ENCODE assay signal across 9 cellular contexts in genomic region chr7:74290999-74291441, GRCh38. TPM values are rescaled to one million over a fixed set of nuclear protein-coding genes. Genes with fewer than 3 reads are reported as not detected.
A peak's percentile ranks its signal among the peaks of the same experiment; 100 is the strongest.
DNase-seq lines count a peak whose midpoint lies in the region; ATAC-seq and TF ChIP-seq lines count a peak whose summit lies in the region.
"Had no signal": no experiment of that assay in that cellular context is flagged by ENCODE, and none has a peak within 500 bp of the region (broad histone marks: within the 10 kb centered on the region; RNA-seq: fewer than 3 reads in every experiment).

No MANE protein-coding gene starts in this region.

- POLR2A ChIA-PET in activated CD4-positive, alpha-beta memory T cell treated with anti-CD3 and anti-CD28 coated beads for 36 hours (lab: Charles Lee), result no interaction called here

- H3K9me3 ChIP-seq in DOHH2 (ENCODE audit: control insufficient read depth, insufficient read depth, low read length), result no peaks in the 10 kb centered on the region
- H3K9me3 ChIP-seq in neuron (ENCODE audit: low read length), result no peaks in the 10 kb centered on the region

- H3K36me3 ChIP-seq in DOHH2 (ENCODE audit: control insufficient read depth, low read length), result no peaks in the 10 kb centered on the region
- peaks cover 1% of the 10 kb centered on the region for H3K36me3 ChIP-seq in neuron (ENCODE audit: insufficient read depth, low read length)

- no peak overlapping the region for H2AFZ ChIP-seq in neuron (ENCODE audit: low read depth, low read length)

- peaks cover 14% of the 10 kb centered on the region for H3K27me3 Mint-ChIP-seq in activated CD4-positive, alpha-beta memory T cell treated with anti-CD3 and anti-CD28 coated beads for 36 hours

- peak overlapping the region; percentile 90 for H3K4me2 ChIP-seq in DOHH2 (ENCODE audit: low read length)

- no peak overlapping the region for H3K4me3 Mint-ChIP-seq in activated CD4-positive, alpha-beta memory T cell treated with anti-CD3 and anti-CD28 coated beads for 36 hours

- no peaks in the 10 kb centered on the region for H3K36me3 Mint-ChIP-seq in activated CD4-positive, alpha-beta memory T cell treated with anti-CD3 and anti-CD28 coated beads for 36 hours

- CTCF ChIA-PET in activated CD4-positive, alpha-beta memory T cell treated with anti-CD3 and anti-CD28 coated beads for 36 hours (lab: Charles Lee), result interaction anchor here (0.6 to 3.9 kb wide), 2 partner anchors 15 to 110 kb away, joined by 3 to 21 read pairs; no protein-coding TSS in a partner anchor

- H3K9me3 Mint-ChIP-seq in activated CD4-positive, alpha-beta memory T cell treated with anti-CD3 and anti-CD28 coated beads for 36 hours, result no peaks in the 10 kb centered on the region

- H3K4me1 Mint-ChIP-seq in activated CD4-positive, alpha-beta memory T cell treated with anti-CD3 and anti-CD28 coated beads for 36 hours (ENCODE audit: low read depth), result peaks cover 16% of the 10 kb centered on the region

- intact Hi-C loops in dorsolateral prefrontal cortex (cut with DNase I), result loop anchor here (2.0 to 5.0 kb wide), 3 partner anchors 36 to 81 kb away; partner anchors contain the start of gene RFC2 (in 1 of the 2)
- intact Hi-C loops in activated CD4-positive, alpha-beta memory T cell treated with anti-CD3 and anti-CD28 coated beads for 36 hours (cut with micrococcal nuclease), result no loop called here

- H3K4me3 ChIP-seq in DOHH2 (ENCODE audit: low read length) (peak overlapping the region; percentile 79), dorsolateral prefrontal cortex (peak overlapping the region; percentile 67 to 97 (median 90)), neuron (ENCODE audit: low read length) (peak overlapping the region; percentile 79)

- peaks cover 4% of the 10 kb centered on the region for H3F3A ChIP-seq in DOHH2 (ENCODE audit: control insufficient read depth, insufficient read depth)

- H3K27ac ChIP-seq in DOHH2 (ENCODE audit: low read depth, low read length), result no peak overlapping the region
- H3K27ac ChIP-seq in dorsolateral prefrontal cortex, result peak overlapping the region in 53 of 59 donors; percentile 32 to 96 (median 92)

- peaks cover 49% of the 10 kb centered on the region for H3K79me2 ChIP-seq in DOHH2 (ENCODE audit: control insufficient read depth, low read length)

- no peak for TF ChIP-seq CTCF in DOHH2 (IDR thresholded peaks at IDR 0.05; ENCODE audit: low read depth, low read length, poor library complexity, severe bottlenecking)
- TF ChIP-seq CTCF in dorsolateral prefrontal cortex (IDR thresholded peaks at IDR 0.05 in 54 of 56, conservative IDR thresholded peaks at IDR 0.05 in 2 of 56; ENCODE audit: low read depth in 1 of 56, partially characterized antibody in 56 of 56), result no peak

- H3K4me1 ChIP-seq in DOHH2 (ENCODE audit: control insufficient read depth, low read length), result peaks cover 36% of the 10 kb centered on the region
- peaks cover 33% of the 10 kb centered on the region for H3K4me1 ChIP-seq in neuron (ENCODE audit: insufficient read depth, low read length)

- no peak overlapping the region for H3K27ac Mint-ChIP-seq in activated CD4-positive, alpha-beta memory T cell treated with anti-CD3 and anti-CD28 coated beads for 36 hours

- no peak for ATAC-seq in GM21447 (IDR thresholded peaks at IDR 0.05; ENCODE audit: unreplicated experiment)

- DNase-seq in NCI-H1105 (lab: John Stamatoyannopoulos, UW) (peak; percentile 17), dorsolateral prefrontal cortex (no peak), D341Med (ENCODE audit: low spot score) (no peak)
- DNase-seq in stimulated activated CD8-positive, alpha-beta memory T cell treated with anti-CD3 and anti-CD28 coated beads, Interleukin-4, amount 100 ng/mL, for 48 hours, result no peak
- no peak for DNase-seq in activated CD4-positive, alpha-beta memory T cell treated with anti-CD3 and anti-CD28 coated beads for 36 hours
- DNase-seq: NCI-H1930 had no signal

- H3K27me3 ChIP-seq in DOHH2 (ENCODE audit: control insufficient read depth, low read length) (peaks cover 11% of the 10 kb centered on the region), dorsolateral prefrontal cortex (no peaks in the 10 kb centered on the region), neuron (ENCODE audit: insufficient read depth, low read length) (no peaks in the 10 kb centered on the region)

- H3K9me2 ChIP-seq in DOHH2 (replicated peaks; ENCODE audit: control insufficient read depth, low read length), result no peaks in the 10 kb centered on the region

- H4K20me1 ChIP-seq in DOHH2 (ENCODE audit: control insufficient read depth, insufficient read depth, low read depth, low read length), result 0 out of 2 replicates have a peak, but pooled peaks cover 10% of the 10 kb centered on the region

RNA-seq across cellular contexts. Expression of gene CLIP2, which starts 1.8 kb away (rescaled TPM):
- 100 to 1,000 TPM; 111 to 263 (median 148) TPM for total RNA-seq in dorsolateral prefrontal cortex
- 1 to 10 TPM; 2.4 to 2.7 TPM for total RNA-seq in activated CD4-positive, alpha-beta memory T cell treated with anti-CD3 and anti-CD28 coated beads for 36 hours

RNA-seq across cellular contexts. Expression of gene RFC2, which starts 36.8 kb away (rescaled TPM):
- total RNA-seq in dorsolateral prefrontal cortex, result 10 to 100 TPM; 10.9 to 31.7 (median 19.3) TPM
- 10 to 100 TPM; 80.8 to 81.1 TPM for total RNA-seq in activated CD4-positive, alpha-beta memory T cell treated with anti-CD3 and anti-CD28 coated beads for 36 hours

Comparison
In these comparisons a context has a peak if more than half of its experiments do, and no peak if none do; other contexts are left out.
1. RNA of gene CLIP2, which starts 1.8 kb away (total RNA-seq): 111 to 263 TPM in dorsolateral prefrontal cortex; 2.4 to 2.7 TPM in activated CD4-positive, alpha-beta memory T cell treated with anti-CD3 and anti-CD28 coated beads for 36 hours; every median in the first group is over 10 times any median in the second.
2. Peak in every context shown above with its lines, with median percentiles within 50 percentile points of each other: H3K4me3 ChIP-seq.